12 cellular contexts compared by ENCODE assay signal in genomic region chr12:107372229-107372658, GRCh38.
DNase-seq lines count a peak whose midpoint lies in the region; ATAC-seq and TF ChIP-seq lines count a peak whose summit lies in the region.
"Had no signal": no experiment of that assay in that cellular context is flagged by ENCODE, and none has a peak within 500 bp of the region (broad histone marks: within the 10 kb centered on the region; RNA-seq: fewer than 3 reads in every experiment).

No MANE protein-coding gene starts in this region.

- CTCF ChIA-PET in CD4-positive, alpha-beta T cell (lab: Charles Lee) = interaction anchor here (0.9 to 2.0 kb wide), 4 partner anchors 10 to 54 kb away, joined by 3 to 7 read pairs (median 6); no protein-coding TSS in a partner anchor
- CTCF ChIA-PET in activated naive CD4-positive, alpha-beta T cell treated with anti-CD3 and anti-CD28 coated beads, Interleukin-2, amount 10 ng/mL, durations not matched to agents 7 days and 5 days (lab: Charles Lee) = interaction anchor here (1.0 to 4.8 kb wide), 8 partner anchors 9 to 243 kb away, joined by 3 to 34 read pairs (median 5); a partner anchor contains a TSS

- no peaks in the 10 kb centered on the region for H3K27me3 ChIP-seq in CD4-positive, alpha-beta T cell (ENCODE audit: control insufficient read depth, insufficient read depth, low read length)
- H3K27me3 ChIP-seq: vagina had no signal

- DNase-seq in CD4-positive, alpha-beta T cell = peak in 5 of 10 experiments; percentile 9 to 30 (median 15)
- peak; percentile 46 for DNase-seq in NCI-H146 (lab: John Stamatoyannopoulos, UW)
- peak; percentile 67 for DNase-seq in activated naive CD4-positive, alpha-beta T cell treated with anti-CD3 and anti-CD28 coated beads, Interleukin-2, amount 10 ng/mL, durations not matched to agents 7 days and 5 days
- DNase-seq in immature natural killer cell = peak; percentile 25 to 31 (median 28)
- no peak for DNase-seq in nucleus accumbens (lab: John Stamatoyannopoulos, UW)
- no peak for DNase-seq in SHP77 treated with DMSO at 0.1 percent for 48 hours (lab: John Stamatoyannopoulos, UW)
- DNase-seq: GOT3, NCI-H2107, SK-N-SH had no signal

- intact Hi-C loops in CD4-positive, alpha-beta T cell (cut with DNase I, micrococcal nuclease) = loop anchor here in 1 of 2 experiments (1.0 kb wide), 1 partner anchor 50 kb away; no protein-coding TSS in a partner anchor

- no peaks in the 10 kb centered on the region for H3K36me3 Mint-ChIP-seq in CD4-positive, alpha-beta T cell (ENCODE audit: low read depth)
- H3K36me3 Mint-ChIP-seq in activated naive CD4-positive, alpha-beta T cell treated with anti-CD3 and anti-CD28 coated beads, Interleukin-2, amount 10 ng/mL, durations not matched to agents 7 days and 5 days = peaks cover 7% of the 10 kb centered on the region
- no peaks in the 10 kb centered on the region for H3K36me3 Mint-ChIP-seq in immature natural killer cell

- H3K9me3 ChIP-seq in CD4-positive, alpha-beta T cell (ENCODE audit: control insufficient read depth, low read length) = no peaks in the 10 kb centered on the region
- H3K9me3 ChIP-seq: SK-N-SH, vagina had no signal

- peak overlapping the region; percentile 68 for H3K4me3 Mint-ChIP-seq in CD4-positive, alpha-beta T cell
- peak overlapping the region; percentile 40 for H3K4me3 Mint-ChIP-seq in activated naive CD4-positive, alpha-beta T cell treated with anti-CD3 and anti-CD28 coated beads, Interleukin-2, amount 10 ng/mL, durations not matched to agents 7 days and 5 days
- H3K4me3 Mint-ChIP-seq in immature natural killer cell = peak overlapping the region; percentile 8 to 58 (median 39)

- no peaks in the 10 kb centered on the region for H3K27me3 Mint-ChIP-seq in CD4-positive, alpha-beta T cell
- H3K27me3 Mint-ChIP-seq in activated naive CD4-positive, alpha-beta T cell treated with anti-CD3 and anti-CD28 coated beads, Interleukin-2, amount 10 ng/mL, durations not matched to agents 7 days and 5 days = no peaks in the 10 kb centered on the region
- peaks cover 2 to 12% (median 6%) of the 10 kb centered on the region in 3 donors for H3K27me3 Mint-ChIP-seq in immature natural killer cell (ENCODE audit: low read depth in 3 of 3)

- TF ChIP-seq CTCF in CD4-positive, alpha-beta T cell (IDR thresholded peaks at IDR 0.05) = no peak

- peaks cover 87% of the 10 kb centered on the region for H3K4me1 Mint-ChIP-seq in CD4-positive, alpha-beta T cell (ENCODE audit: low read depth)
- H3K4me1 Mint-ChIP-seq in activated naive CD4-positive, alpha-beta T cell treated with anti-CD3 and anti-CD28 coated beads, Interleukin-2, amount 10 ng/mL, durations not matched to agents 7 days and 5 days = peaks cover 87% of the 10 kb centered on the region
- peaks cover 61 to 66% of the 10 kb centered on the region in 2 donors for H3K4me1 Mint-ChIP-seq in immature natural killer cell

- peak; percentile 74 for ATAC-seq in CD4-positive, alpha-beta T cell (ENCODE audit: poor library complexity)
- ATAC-seq in HG03139 (IDR thresholded peaks at IDR 0.05; ENCODE audit: unreplicated experiment) = no peak
- ATAC-seq in HG03039 (IDR thresholded peaks at IDR 0.05; ENCODE audit: unreplicated experiment) = no peak

- peak overlapping the region; percentile 86 for H3K27ac Mint-ChIP-seq in CD4-positive, alpha-beta T cell
- peak overlapping the region; percentile 95 for H3K27ac Mint-ChIP-seq in activated naive CD4-positive, alpha-beta T cell treated with anti-CD3 and anti-CD28 coated beads, Interleukin-2, amount 10 ng/mL, durations not matched to agents 7 days and 5 days
- peak overlapping the region; percentile 53 to 77 (median 64) for H3K27ac Mint-ChIP-seq in immature natural killer cell

- peak overlapping the region; percentile 69 for H3K27ac ChIP-seq in CD4-positive, alpha-beta T cell (ENCODE audit: low read depth, low read length)
- H3K27ac ChIP-seq: vagina had no signal

- POLR2A ChIA-PET in CD4-positive, alpha-beta T cell (lab: Charles Lee) = interaction anchor here (0.8 to 9.3 kb wide), 12 partner anchors 9 to 279 kb away, joined by 3 to 192 read pairs (median 4); partner anchors contain the start of gene CRY1

- no peaks in the 10 kb centered on the region for H3K9me3 Mint-ChIP-seq in CD4-positive, alpha-beta T cell
- no peaks in the 10 kb centered on the region for H3K9me3 Mint-ChIP-seq in activated naive CD4-positive, alpha-beta T cell treated with anti-CD3 and anti-CD28 coated beads, Interleukin-2, amount 10 ng/mL, durations not matched to agents 7 days and 5 days
- no peaks in the 10 kb centered on the region for H3K9me3 Mint-ChIP-seq in immature natural killer cell

Comparison
In these comparisons a context has a peak if more than half of its experiments do, and no peak if none do; other contexts are left out.
1. DNase-seq: peak in NCI-H146 (single experiment), activated naive CD4-positive, alpha-beta T cell treated with anti-CD3 and anti-CD28 coated beads, Interleukin-2, amount 10 ng/mL, durations not matched to agents 7 days and 5 days (single experiment) and immature natural killer cell (3 of 3); none in nucleus accumbens (0 of 56) and SHP77 treated with DMSO at 0.1 percent for 48 hours (single experiment).
2. Peak in every context shown above with its lines, with median percentiles within 50 percentile points of each other: H3K27ac Mint-ChIP-seq and H3K4me3 Mint-ChIP-seq.